ENCODE assay signal across 24 cellular contexts in the genomic region with DNA sequence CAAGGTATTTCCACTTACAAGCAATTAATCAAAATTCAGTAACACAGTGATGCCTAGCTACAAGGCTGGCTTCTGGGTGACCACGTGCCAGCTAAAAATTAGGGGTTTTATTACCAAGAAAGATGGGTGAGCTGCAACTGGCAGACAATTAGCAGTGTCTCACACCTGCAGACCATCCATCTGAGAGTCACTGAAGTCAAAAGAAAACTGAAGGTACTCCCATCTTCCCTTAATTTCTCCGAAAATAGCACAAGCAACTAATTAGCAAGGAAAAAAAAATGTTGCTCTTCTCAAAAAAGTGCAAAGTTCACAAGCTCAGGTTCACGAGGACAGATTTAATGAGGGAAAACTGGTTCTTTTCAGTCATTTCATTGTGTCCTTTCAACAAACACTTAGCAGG. TPM values are rescaled to one million over a fixed set of nuclear protein-coding genes. Genes with fewer than 3 reads are reported as not detected.
DNase-seq lines count a peak whose midpoint lies in the region; ATAC-seq and TF ChIP-seq lines count a peak whose summit lies in the region.
"Had no signal": no experiment of that assay in that cellular context is flagged by ENCODE, and none has a peak within 500 bp of the region (broad histone marks: within the 10 kb centered on the region; RNA-seq: fewer than 3 reads in every experiment).

No MANE protein-coding gene starts in this region.

- ATAC-seq in CD4-positive, CD25-positive, alpha-beta regulatory T cell (ENCODE audit: low read depth in 2 of 2): no peak
- no peak for ATAC-seq in naive thymus-derived CD4-positive, alpha-beta T cell
- ATAC-seq: gastrocnemius medialis, Panc1, right lobe of liver had no signal

- H3K27ac ChIP-seq in CD4-positive, CD25-positive, alpha-beta regulatory T cell (ENCODE audit: insufficient read depth, low read length, poor library complexity, severe bottlenecking): peak overlapping the region; percentile 96
- peak overlapping the region; percentile 65 for H3K27ac ChIP-seq in naive thymus-derived CD4-positive, alpha-beta T cell (ENCODE audit: low read depth, low read length)
- no peak overlapping the region for H3K27ac ChIP-seq in WERI-Rb-1
- H3K27ac ChIP-seq: 22Rv1, breast epithelium, gastrocnemius medialis, HL-60, right lobe of liver, tibial nerve, VCaP had no signal

- peak overlapping the region; percentile 38 for H3K4me3 Mint-ChIP-seq in T-helper 1 cell treated with Interleukin-12 subunit alpha and Interleukin-12 subunit beta and Interleukin-4 antibody, amounts not matched to agents 30 μg/mL and 1 μg/mL, for 36 hours
- H3K4me3 Mint-ChIP-seq in CD4-positive, CD25-positive, alpha-beta regulatory T cell: peak overlapping the region in 1 of 4 donors; percentile 74
- H3K4me3 Mint-ChIP-seq in activated T-helper 2 cell treated with anti-CD3 and anti-CD28 coated beads, Interferon-gamma antibody, Interleukin-2, Interleukin-4, amounts not matched to agents 10 μg/mL and 5 μg/mL and 100 μg/mL, durations not matched to agents 14 hours and 24 hours and 36 hours (ENCODE audit: low read depth): no peak overlapping the region
- H3K4me3 Mint-ChIP-seq in naive thymus-derived CD4-positive, alpha-beta T cell: no peak overlapping the region

- H3K27ac Mint-ChIP-seq in T-helper 1 cell treated with Interleukin-12 subunit alpha and Interleukin-12 subunit beta and Interleukin-4 antibody, amounts not matched to agents 30 μg/mL and 1 μg/mL, for 36 hours: peak overlapping the region; percentile 91
- peak overlapping the region; percentile 98 to 99 (median 99) for H3K27ac Mint-ChIP-seq in CD4-positive, CD25-positive, alpha-beta regulatory T cell
- H3K27ac Mint-ChIP-seq in activated T-helper 2 cell treated with anti-CD3 and anti-CD28 coated beads, Interferon-gamma antibody, Interleukin-2, Interleukin-4, amounts not matched to agents 10 μg/mL and 5 μg/mL and 100 μg/mL, durations not matched to agents 14 hours and 24 hours and 36 hours: peak overlapping the region; percentile 69
- H3K27ac Mint-ChIP-seq in naive thymus-derived CD4-positive, alpha-beta T cell: peak overlapping the region; percentile 89 to 98 (median 92)

- peaks cover 10% of the 10 kb centered on the region for H3K9me3 Mint-ChIP-seq in T-helper 1 cell treated with Interleukin-12 subunit alpha and Interleukin-12 subunit beta and Interleukin-4 antibody, amounts not matched to agents 30 μg/mL and 1 μg/mL, for 36 hours
- H3K9me3 Mint-ChIP-seq in CD4-positive, CD25-positive, alpha-beta regulatory T cell: peaks cover 0 to 2% (median 0%) of the 10 kb centered on the region in 7 donors
- peaks cover 9% of the 10 kb centered on the region for H3K9me3 Mint-ChIP-seq in activated T-helper 2 cell treated with anti-CD3 and anti-CD28 coated beads, Interferon-gamma antibody, Interleukin-2, Interleukin-4, amounts not matched to agents 10 μg/mL and 5 μg/mL and 100 μg/mL, durations not matched to agents 14 hours and 24 hours and 36 hours
- peaks cover 0 to 6% (median 4%) of the 10 kb centered on the region in 11 donors for H3K9me3 Mint-ChIP-seq in naive thymus-derived CD4-positive, alpha-beta T cell

- peak overlapping the region; percentile 61 for H3K4me3 ChIP-seq in CD4-positive, CD25-positive, alpha-beta regulatory T cell (ENCODE audit: low read depth, low read length)
- no peak overlapping the region for H3K4me3 ChIP-seq in naive thymus-derived CD4-positive, alpha-beta T cell (ENCODE audit: low read length)
- H3K4me3 ChIP-seq in WERI-Rb-1 (ENCODE audit: low read depth, low read length): no peak overlapping the region
- H3K4me3 ChIP-seq: breast epithelium, gastrocnemius medialis, right lobe of liver, tibial nerve had no signal

- no peak for DNase-seq in T-helper 1 cell
- DNase-seq in CD4-positive, CD25-positive, alpha-beta regulatory T cell: no peak
- DNase-seq in activated T-helper 2 cell treated with anti-CD3 and anti-CD28 coated beads, Interferon-gamma antibody, Interleukin-2, Interleukin-4, amounts not matched to agents 10 μg/mL and 5 μg/mL and 100 μg/mL, durations not matched to agents 14 hours and 24 hours and 36 hours (ENCODE audit: low spot score): no peak
- DNase-seq in naive thymus-derived CD4-positive, alpha-beta T cell: no peak
- DNase-seq in WERI-Rb-1: no peak
- no peak for DNase-seq in GM20000 (ENCODE audit: low spot score)
- DNase-seq in iPS-NIHi11 (ENCODE audit: low spot score): no peak
- DNase-seq: amniotic stem cell, cortex of kidney, DMS153, gastrocnemius medialis, islet precursor cell, Karpas-422, NCI-H1694, NCI-H526, right lobe of liver, SIG-M5 had no signal

- H3K27me3 Mint-ChIP-seq in T-helper 1 cell treated with Interleukin-12 subunit alpha and Interleukin-12 subunit beta and Interleukin-4 antibody, amounts not matched to agents 30 μg/mL and 1 μg/mL, for 36 hours (ENCODE audit: low read depth): no peaks in the 10 kb centered on the region
- no peaks in the 10 kb centered on the region for H3K27me3 Mint-ChIP-seq in CD4-positive, CD25-positive, alpha-beta regulatory T cell
- no peaks in the 10 kb centered on the region for H3K27me3 Mint-ChIP-seq in activated T-helper 2 cell treated with anti-CD3 and anti-CD28 coated beads, Interferon-gamma antibody, Interleukin-2, Interleukin-4, amounts not matched to agents 10 μg/mL and 5 μg/mL and 100 μg/mL, durations not matched to agents 14 hours and 24 hours and 36 hours (ENCODE audit: low read depth)
- H3K27me3 Mint-ChIP-seq in naive thymus-derived CD4-positive, alpha-beta T cell: no peaks in the 10 kb centered on the region

- H3K4me1 ChIP-seq in CD4-positive, CD25-positive, alpha-beta regulatory T cell (ENCODE audit: control insufficient read depth, insufficient read depth, low read length, poor library complexity, severe bottlenecking): peaks cover 20% of the 10 kb centered on the region
- peaks cover 23 to 24% of the 10 kb centered on the region in 2 donors for H3K4me1 ChIP-seq in naive thymus-derived CD4-positive, alpha-beta T cell (ENCODE audit: control insufficient read depth in 2 of 2, insufficient read depth in 2 of 2, low read length in 2 of 2)
- H3K4me1 ChIP-seq: breast epithelium, right lobe of liver, tibial nerve had no signal

- peaks cover 11% of the 10 kb centered on the region for H3K36me3 ChIP-seq in CD4-positive, CD25-positive, alpha-beta regulatory T cell (ENCODE audit: control insufficient read depth, insufficient read depth, low read length)
- H3K36me3 ChIP-seq in naive thymus-derived CD4-positive, alpha-beta T cell (ENCODE audit: control insufficient read depth in 2 of 3, insufficient read depth in 3 of 3, low read length in 3 of 3): peaks cover 0 to 4% (median 0%) of the 10 kb centered on the region in 3 experiments
- H3K36me3 ChIP-seq in WERI-Rb-1: no peaks in the 10 kb centered on the region
- H3K36me3 ChIP-seq: breast epithelium, gastrocnemius medialis, right lobe of liver had no signal

- H3K9me3 ChIP-seq in CD4-positive, CD25-positive, alpha-beta regulatory T cell (ENCODE audit: control insufficient read depth in 2 of 2, low read length in 2 of 2): no peaks in the 10 kb centered on the region
- H3K9me3 ChIP-seq in naive thymus-derived CD4-positive, alpha-beta T cell (ENCODE audit: control insufficient read depth in 2 of 3, low read length in 3 of 3): no peaks in the 10 kb centered on the region
- no peaks in the 10 kb centered on the region for H3K9me3 ChIP-seq in WERI-Rb-1 (ENCODE audit: severe bottlenecking)
- H3K9me3 ChIP-seq: breast epithelium, gastrocnemius medialis, right lobe of liver, tibial nerve had no signal

- CTCF ChIA-PET in naive thymus-derived CD4-positive, alpha-beta T cell (lab: Charles Lee): no interaction called here

- no peak for TF ChIP-seq CTCF in WERI-Rb-1 (IDR thresholded peaks at IDR 0.05; ENCODE audit: low read depth, low read length)
- TF ChIP-seq CTCF in GM20000 (IDR thresholded peaks at IDR 0.05; ENCODE audit: extremely low read depth, missing control alignments): no peak

- peaks cover 48% of the 10 kb centered on the region for H3K36me3 Mint-ChIP-seq in T-helper 1 cell treated with Interleukin-12 subunit alpha and Interleukin-12 subunit beta and Interleukin-4 antibody, amounts not matched to agents 30 μg/mL and 1 μg/mL, for 36 hours (ENCODE audit: low read depth)
- H3K36me3 Mint-ChIP-seq in CD4-positive, CD25-positive, alpha-beta regulatory T cell: peaks cover 38% of the 10 kb centered on the region
- peaks cover 68% of the 10 kb centered on the region for H3K36me3 Mint-ChIP-seq in activated T-helper 2 cell treated with anti-CD3 and anti-CD28 coated beads, Interferon-gamma antibody, Interleukin-2, Interleukin-4, amounts not matched to agents 10 μg/mL and 5 μg/mL and 100 μg/mL, durations not matched to agents 14 hours and 24 hours and 36 hours (ENCODE audit: low read depth)
- peaks cover 17 to 69% (median 50%) of the 10 kb centered on the region in 5 donors for H3K36me3 Mint-ChIP-seq in naive thymus-derived CD4-positive, alpha-beta T cell

- H3K27me3 ChIP-seq in CD4-positive, CD25-positive, alpha-beta regulatory T cell (ENCODE audit: control insufficient read depth, insufficient read depth, low read length): no peaks in the 10 kb centered on the region
- H3K27me3 ChIP-seq in naive thymus-derived CD4-positive, alpha-beta T cell (ENCODE audit: control insufficient read depth in 2 of 2, insufficient read depth in 2 of 2, low read length in 2 of 2): no peaks in the 10 kb centered on the region
- H3K27me3 ChIP-seq in WERI-Rb-1 (ENCODE audit: insufficient read depth, low read depth, severe bottlenecking): no peaks in the 10 kb centered on the region
- H3K27me3 ChIP-seq: breast epithelium, gastrocnemius medialis, right lobe of liver, tibial nerve had no signal

- H3K4me1 Mint-ChIP-seq in T-helper 1 cell treated with Interleukin-12 subunit alpha and Interleukin-12 subunit beta and Interleukin-4 antibody, amounts not matched to agents 30 μg/mL and 1 μg/mL, for 36 hours (ENCODE audit: low read depth): peaks cover 35% of the 10 kb centered on the region
- H3K4me1 Mint-ChIP-seq in CD4-positive, CD25-positive, alpha-beta regulatory T cell: peaks cover 14 to 48% (median 37%) of the 10 kb centered on the region in 4 donors
- peaks cover 37% of the 10 kb centered on the region for H3K4me1 Mint-ChIP-seq in activated T-helper 2 cell treated with anti-CD3 and anti-CD28 coated beads, Interferon-gamma antibody, Interleukin-2, Interleukin-4, amounts not matched to agents 10 μg/mL and 5 μg/mL and 100 μg/mL, durations not matched to agents 14 hours and 24 hours and 36 hours (ENCODE audit: low read depth)
- H3K4me1 Mint-ChIP-seq in naive thymus-derived CD4-positive, alpha-beta T cell: peaks cover 26 to 42% (median 38%) of the 10 kb centered on the region in 7 donors

- POLR2A ChIA-PET in naive thymus-derived CD4-positive, alpha-beta T cell (lab: Charles Lee): interaction anchor here (2.5 kb wide), 1 partner anchor 29 kb away, joined by 14 read pairs; a partner anchor contains a TSS

- intact Hi-C loops in activated T-helper 2 cell treated with anti-CD3 and anti-CD28 coated beads, Interferon-gamma antibody, Interleukin-2, Interleukin-4, amounts not matched to agents 10 μg/mL and 5 μg/mL and 100 μg/mL, durations not matched to agents 14 hours and 24 hours and 36 hours (cut with micrococcal nuclease): no loop called here
- intact Hi-C loops in naive thymus-derived CD4-positive, alpha-beta T cell (cut with micrococcal nuclease): loop anchor here in 1 of 2 donors (2.0 to 10.0 kb wide), 2 partner anchors 20 to 274 kb away; no protein-coding TSS in a partner anchor

RNA-seq across cellular contexts. Expression of a gene that starts 28.4 kb away (rescaled TPM):
- 69.2 TPM for total RNA-seq in CD4-positive, CD25-positive, alpha-beta regulatory T cell
- polyA plus RNA-seq in CD4-positive, CD25-positive, alpha-beta regulatory T cell: 100 to 1,000 TPM; 117 to 165 (median 146) TPM
- total RNA-seq in activated T-helper 2 cell treated with anti-CD3 and anti-CD28 coated beads, Interferon-gamma antibody, Interleukin-2, Interleukin-4, amounts not matched to agents 10 μg/mL and 5 μg/mL and 100 μg/mL, durations not matched to agents 14 hours and 24 hours and 36 hours: 49.1 and 54.0 TPM in 2 replicates
- 10 to 100 TPM; 36.1 to 86.7 (median 48.7) TPM for total RNA-seq in naive thymus-derived CD4-positive, alpha-beta T cell
- polyA plus RNA-seq in naive thymus-derived CD4-positive, alpha-beta T cell: 100 to 1,000 TPM; 102 to 108 TPM
